In genomic region chr2:167182403-167182802, GRCh38 we compare ENCODE assay signal across 22 cellular contexts.
"Had no signal": no experiment of that assay in that cellular context is flagged by ENCODE, and none has a peak within 500 bp of the region (broad histone marks: within the 10 kb centered on the region; RNA-seq: fewer than 3 reads in every experiment).

No MANE protein-coding gene starts in this region.

- H3K27ac ChIP-seq: RWPE1, SJCRH30 had no signal

- ATAC-seq: Panc1, Right ventricle myocardium inferior, SK-N-SH treated with all-trans-retinoic acid at 6 μM for 48 hours had no signal

- H3K9me3 ChIP-seq: MG63, SJCRH30 had no signal

- DNase-seq: Karpas-422, KG1, NCI-H1092, NCI-H1105 treated with DMSO at 0.1 percent for 48 hours, NCI-H1417 treated with DMSO at 0.1 percent for 48 hours, NCI-H146, NCI-H1694 treated with DMSO at 0.1 percent for 48 hours, NCI-H1930, NCI-H2081, NCI-H2107, NCI-H446, NCI-H510A, NCI-H524 treated with DMSO at 0.1 percent for 48 hours, NCI-H69, NCI-H774, SHP77 treated with DMSO at 0.1 percent for 48 hours, SJCRH30 had no signal

- H3K36me3 ChIP-seq: MG63, SJCRH30 had no signal

- H3K27me3 ChIP-seq: MG63, SJCRH30 had no signal

- H3K4me3 ChIP-seq: MG63, SJCRH30 had no signal

- H3K4me1 ChIP-seq: SJCRH30 had no signal
